8 cellular contexts compared by ENCODE assay signal in genomic region chr2:42117923-42118758, GRCh38. TPM values are rescaled to one million over a fixed set of nuclear protein-coding genes. Genes with fewer than 3 reads are reported as not detected.
DNase-seq lines count a peak whose midpoint lies in the region; ATAC-seq, FAIRE-seq and TF ChIP-seq lines count a peak whose summit lies in the region.

No MANE protein-coding gene starts in this region.

- DNase-seq in BE2C, result no peak
- DNase-seq in GM19239 (ENCODE audit: insufficient read length, low spot score), result no peak
- peak; percentile 98 for DNase-seq in SKM-1 treated with dmso at 0.1 percent for 144 hours (lab: John Stamatoyannopoulos, UW; ENCODE audit: unreplicated experiment)
- peak; percentile 57 for DNase-seq in glomerular visceral epithelial cell (ENCODE audit: extremely low spot score)
- no peak for DNase-seq in NCI-H2196 treated with DMSO at 0.1 percent for 48 hours (lab: John Stamatoyannopoulos, UW; ENCODE audit: unreplicated experiment)
- no peak for DNase-seq in stimulated activated CD8-positive, alpha-beta memory T cell treated with anti-CD3 and anti-CD28 coated beads, Interleukin-4, amount 100 ng/mL, for 48 hours

- TF ChIP-seq CTCF in BE2C (IDR thresholded peaks at IDR 0.05; ENCODE audit: low read depth, low read length), result no peak

- no peaks in the 10 kb centered on the region for H3K27me3 Mint-ChIP-seq in stimulated activated memory B cell treated with anti-CD40 and anti-IgM and Interleukin-4, amounts not matched to agents 10 μg/mL and 1 μg/mL and 100 μg/mL, for 72 hours

- H3K36me3 Mint-ChIP-seq in stimulated activated memory B cell treated with anti-CD40 and anti-IgM and Interleukin-4, amounts not matched to agents 10 μg/mL and 1 μg/mL and 100 μg/mL, for 72 hours, result peaks cover 5% of the 10 kb centered on the region

- H3K4me3 Mint-ChIP-seq in stimulated activated memory B cell treated with anti-CD40 and anti-IgM and Interleukin-4, amounts not matched to agents 10 μg/mL and 1 μg/mL and 100 μg/mL, for 72 hours, result peak overlapping the region; percentile 33

- peak overlapping the region; percentile 3; the same call in 1 of the 2 replicates for H3K4me3 ChIP-seq in BE2C (ENCODE audit: low read depth, low read length)

- no peaks in the 10 kb centered on the region for H3K27me3 ChIP-seq in BE2C

- H3K9me3 ChIP-seq in BE2C, result no peaks in the 10 kb centered on the region; the same call in 1 of the 2 replicates

- H3K9me3 Mint-ChIP-seq in stimulated activated memory B cell treated with anti-CD40 and anti-IgM and Interleukin-4, amounts not matched to agents 10 μg/mL and 1 μg/mL and 100 μg/mL, for 72 hours, result peaks cover 3% of the 10 kb centered on the region

- peak; percentile 89 for ATAC-seq in HG03175 (IDR thresholded peaks at IDR 0.05; ENCODE audit: unreplicated experiment)
- ATAC-seq in stimulated activated memory B cell treated with anti-CD40 and anti-IgM and Interleukin-4, amounts not matched to agents 10 μg/mL and 1 μg/mL and 100 μg/mL, for 72 hours, result peak; percentile 99

- peaks cover 32% of the 10 kb centered on the region for H3K4me1 ChIP-seq in BE2C

- no peaks in the 10 kb centered on the region; the same call in 1 of the 2 replicates for H3K36me3 ChIP-seq in BE2C

- H3K27ac Mint-ChIP-seq in stimulated activated memory B cell treated with anti-CD40 and anti-IgM and Interleukin-4, amounts not matched to agents 10 μg/mL and 1 μg/mL and 100 μg/mL, for 72 hours, result peak overlapping the region; percentile 66

- H3K4me1 Mint-ChIP-seq in stimulated activated memory B cell treated with anti-CD40 and anti-IgM and Interleukin-4, amounts not matched to agents 10 μg/mL and 1 μg/mL and 100 μg/mL, for 72 hours, result peaks cover 53% of the 10 kb centered on the region

- peak; percentile 86 for FAIRE-seq in GM19239 (lab: Jason Lieb, UNC)

RNA-seq across cellular contexts. Expression of gene EML4, which starts 51.0 kb away (rescaled TPM):
- 128 TPM for polyA plus RNA-seq in BE2C (2012; ENCODE audit: insufficient read depth, insufficient read length, low read depth)

Comparison
In these comparisons a context has a peak if more than half of its experiments do, and no peak if none do; other contexts are left out.
1. DNase-seq: peak in SKM-1 treated with dmso at 0.1 percent for 144 hours (single experiment) and glomerular visceral epithelial cell (single experiment); none in BE2C (single experiment), GM19239 (single experiment), NCI-H2196 treated with DMSO at 0.1 percent for 48 hours (single experiment) and stimulated activated CD8-positive, alpha-beta memory T cell treated with anti-CD3 and anti-CD28 coated beads, Interleukin-4, amount 100 ng/mL, for 48 hours (single experiment).